19 cellular contexts compared by ENCODE assay signal in genomic region chr17:15271731-15272130, GRCh38. TPM values are rescaled to one million over a fixed set of nuclear protein-coding genes. Genes with fewer than 3 reads are reported as not detected.
A peak's percentile ranks its signal among the peaks of the same experiment; 100 is the strongest.
DNase-seq lines count a peak whose midpoint lies in the region; ATAC-seq and TF ChIP-seq lines count a peak whose summit lies in the region.
"Had no signal": no experiment of that assay in that cellular context is flagged by ENCODE, and none has a peak within 500 bp of the region (broad histone marks: within the 10 kb centered on the region; RNA-seq: fewer than 3 reads in every experiment).

No MANE protein-coding gene starts in this region.

- H3K4me1 ChIP-seq in osteoblast (ENCODE audit: insufficient read depth, low read length) (peaks cover 39% of the 10 kb centered on the region), upper lobe of right lung (peaks cover 19% of the 10 kb centered on the region)

- H3K27me3 ChIP-seq in osteoblast (ENCODE audit: insufficient read depth, low read length) (no peaks in the 10 kb centered on the region), upper lobe of right lung (no peaks in the 10 kb centered on the region)
- H3K27me3 ChIP-seq: MG63 had no signal

- H3K36me3 Mint-ChIP-seq in dendritic cell treated with granulocyte-macrophage colony-stimulating factor and Interleukin-4, amounts not matched to agents 40 ng/mL and 50 ng/mL, for 4 days (ENCODE audit: low read depth) = no peaks in the 10 kb centered on the region
- H3K36me3 Mint-ChIP-seq: IgD-negative memory B cell had no signal

- peak overlapping the region; percentile 2 for H2AFZ ChIP-seq in osteoblast (ENCODE audit: low read length)

- intact Hi-C loops in dendritic cell treated with granulocyte-macrophage colony-stimulating factor and Interleukin-4, amounts not matched to agents 40 ng/mL and 50 ng/mL, for 4 days (cut with micrococcal nuclease) = no loop called here
- intact Hi-C loops in upper lobe of right lung (cut with DNase I) = no loop called here

- ATAC-seq in upper lobe of right lung = peak; percentile 21
- ATAC-seq in HG03095 (IDR thresholded peaks at IDR 0.05; ENCODE audit: unreplicated experiment) = no peak
- no peak for ATAC-seq in GM18519 (IDR thresholded peaks at IDR 0.05; ENCODE audit: low FRiP score, unreplicated experiment)

- H3K4me3 Mint-ChIP-seq in dendritic cell treated with granulocyte-macrophage colony-stimulating factor and Interleukin-4, amounts not matched to agents 40 ng/mL and 50 ng/mL, for 4 days = no peak overlapping the region
- H3K4me3 Mint-ChIP-seq: H9 had no signal

- H4K20me1 ChIP-seq in osteoblast (ENCODE audit: insufficient read depth, low read length) = no peaks in the 10 kb centered on the region

- no peaks in the 10 kb centered on the region for H3K9me3 Mint-ChIP-seq in dendritic cell treated with granulocyte-macrophage colony-stimulating factor and Interleukin-4, amounts not matched to agents 40 ng/mL and 50 ng/mL, for 4 days

- no peak for TF ChIP-seq CTCF in osteoblast (IDR thresholded peaks at IDR 0.05; ENCODE audit: extremely low read depth, low read depth, low read length)
- TF ChIP-seq CTCF in upper lobe of right lung (IDR thresholded peaks at IDR 0.05) = no peak

- in situ Hi-C loops in ACHN (cut with HindIII; ENCODE audit: low pct_ligation_motif_present, low pct_unique_long_range_greater_than_20kb, low sequenced_read_pairs) = no loop called here

- H3K4me2 ChIP-seq in osteoblast (ENCODE audit: insufficient read depth, low read length) = no peak overlapping the region

- peak overlapping the region; percentile 83 for H3K27ac ChIP-seq in osteoblast (ENCODE audit: low read depth, low read length)
- H3K27ac ChIP-seq in upper lobe of right lung = no peak overlapping the region

- peak overlapping the region; percentile 4 for H3K4me3 ChIP-seq in osteoblast (ENCODE audit: insufficient read depth, low read length)
- H3K4me3 ChIP-seq in upper lobe of right lung = no peak overlapping the region
- H3K4me3 ChIP-seq: MG63 had no signal

- no peaks in the 10 kb centered on the region for H3K36me3 ChIP-seq in osteoblast (ENCODE audit: insufficient read depth, low read length)
- H3K36me3 ChIP-seq in upper lobe of right lung = no peaks in the 10 kb centered on the region
- H3K36me3 ChIP-seq: MG63 had no signal

- no peaks in the 10 kb centered on the region for H3K79me2 ChIP-seq in osteoblast (ENCODE audit: insufficient read depth, low read length)

- H3K27ac Mint-ChIP-seq in dendritic cell treated with granulocyte-macrophage colony-stimulating factor and Interleukin-4, amounts not matched to agents 40 ng/mL and 50 ng/mL, for 4 days = peak overlapping the region; percentile 61
- H3K27ac Mint-ChIP-seq: H9, IgD-negative memory B cell had no signal

- DNase-seq in LHCN-M2 (ENCODE audit: low read depth) = peak; percentile 45
- no peak for DNase-seq in osteoblast (ENCODE audit: insufficient read length, low spot score, missing footprints)
- DNase-seq in upper lobe of right lung = no peak
- no peak for DNase-seq in ACHN
- DNase-seq: DND-41; H9; Karpas-422; MG63; NCI-H1048; NCI-H1436 treated with DMSO at 0.1 percent for 48 hours; NCI-H2029; NCI-H2171; NCI-H69; NK-92 treated with Interleukin-12 subunit alpha and Interleukin-12 subunit beta, amount 100 ng/mL, for 24 hours; Right ventricle myocardium superior had no signal

- peaks cover 28% of the 10 kb centered on the region for H3K4me1 Mint-ChIP-seq in dendritic cell treated with granulocyte-macrophage colony-stimulating factor and Interleukin-4, amounts not matched to agents 40 ng/mL and 50 ng/mL, for 4 days (ENCODE audit: low read depth)
- H3K4me1 Mint-ChIP-seq: H9, IgD-negative memory B cell had no signal

- H3K9me3 ChIP-seq in osteoblast (ENCODE audit: low read depth, low read length) (peaks cover 2% of the 10 kb centered on the region), upper lobe of right lung (no peaks in the 10 kb centered on the region)
- H3K9me3 ChIP-seq: MG63 had no signal

- peaks cover 31% of the 10 kb centered on the region for H3K27me3 Mint-ChIP-seq in dendritic cell treated with granulocyte-macrophage colony-stimulating factor and Interleukin-4, amounts not matched to agents 40 ng/mL and 50 ng/mL, for 4 days

RNA-seq across cellular contexts. Expression of gene PMP22, which starts 6.6 kb away (rescaled TPM):
- total RNA-seq in LHCN-M2 (2014; rRNA removed) = 23.6 and 26.4 TPM in 2 replicates
- 29.3 TPM for polyA plus RNA-seq in LHCN-M2 (2012)
- total RNA-seq in osteoblast = 151 and 163 TPM in 2 replicates
- total RNA-seq in upper lobe of right lung = 157 TPM
- polyA plus RNA-seq: IgD-negative memory B cell had no signal
